Comparison of ENCODE assay signal across 8 cellular contexts in the genomic region with DNA sequence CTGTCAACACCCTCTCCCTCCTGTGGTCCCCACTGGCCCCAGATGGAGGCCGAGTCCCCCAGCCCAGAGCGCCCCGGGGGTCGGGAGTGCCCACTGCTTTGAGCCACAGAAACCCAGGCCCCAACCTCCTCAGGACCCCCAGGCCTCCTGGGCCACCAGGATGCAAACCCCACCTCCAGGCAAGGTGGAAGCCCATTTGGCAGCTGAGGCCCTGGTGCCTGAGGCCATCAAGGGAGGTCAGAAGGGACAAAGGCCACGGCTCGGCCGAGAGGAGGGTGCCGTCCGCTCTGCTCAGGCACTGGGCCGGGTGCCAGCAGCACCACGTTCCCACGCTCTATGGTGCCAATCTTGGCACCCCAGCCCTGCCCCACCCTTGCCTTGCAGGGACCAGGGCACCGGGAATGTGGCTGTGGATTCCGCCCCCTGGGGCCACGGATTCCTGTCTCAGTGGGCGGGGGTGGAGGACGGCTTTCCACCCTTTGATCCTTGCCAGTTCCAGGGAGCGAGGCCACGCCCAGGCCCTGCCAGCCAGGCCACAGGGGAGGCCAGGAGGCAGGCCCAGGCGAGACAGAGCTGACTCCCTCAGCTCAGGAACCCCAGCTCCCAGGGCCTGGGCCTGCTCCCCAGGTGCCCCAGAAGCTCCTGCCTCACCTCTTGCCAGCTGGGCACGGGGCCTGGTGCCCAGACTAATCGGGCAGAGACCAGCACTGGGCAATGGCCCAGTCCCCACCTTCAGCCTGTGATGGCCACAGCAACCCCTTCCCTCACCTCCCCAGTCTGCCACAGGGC. TPM values are rescaled to one million over a fixed set of nuclear protein-coding genes. Genes with fewer than 3 reads are reported as not detected.
DNase-seq lines count a peak whose midpoint lies in the region; ATAC-seq and TF ChIP-seq lines count a peak whose summit lies in the region.

No MANE protein-coding gene starts in this region.

- H3K4me3 ChIP-seq in RWPE2 (ENCODE audit: severe bottlenecking) (peak overlapping the region; percentile 50), sigmoid colon (peak overlapping the region in 2 of 4 donors; percentile 4 to 83)

- H3K27ac ChIP-seq in RWPE2 (ENCODE audit: poor library complexity, severe bottlenecking) (peak overlapping the region; percentile 96), sigmoid colon (peak overlapping the region; percentile 87 to 96 (median 92))

- CTCF ChIA-PET in GM10248 (lab: Yijun Ruan, JAX): interaction anchor here (1.1 to 8.8 kb wide), 10 partner anchors 10 to 390 kb away, joined by 3 to 140 read pairs (median 8); partner anchors contain the start of genes BRF1 and GPR132

- no peak for TF ChIP-seq EP300 in sigmoid colon (IDR thresholded peaks at IDR 0.05)

- H3K36me3 Mint-ChIP-seq in endothelial cell (ENCODE audit: low read depth, unreplicated experiment): peaks cover 8% of the 10 kb centered on the region
- H3K36me3 Mint-ChIP-seq in activated T-cell treated with anti-CD3 and anti-CD28 coated beads, Interleukin-2, amount 50 U/mL, for 4 hours (ENCODE audit: insufficient read depth): no peaks in the 10 kb centered on the region

- H3K9me3 Mint-ChIP-seq in endothelial cell (ENCODE audit: unreplicated experiment): no peaks in the 10 kb centered on the region
- no peaks in the 10 kb centered on the region for H3K9me3 Mint-ChIP-seq in activated T-cell treated with anti-CD3 and anti-CD28 coated beads, Interleukin-2, amount 50 U/mL, for 4 hours

- ATAC-seq in RWPE2 (ENCODE audit: low read depth) (peak; percentile 59), GM19395 (IDR thresholded peaks at IDR 0.05; ENCODE audit: unreplicated experiment) (no peak), GM19324 (IDR thresholded peaks at IDR 0.05; ENCODE audit: low FRiP score, unreplicated experiment) (no peak)
- ATAC-seq in activated T-cell treated with anti-CD3 and anti-CD28 coated beads, Interleukin-2, amount 50 U/mL, for 4 hours: no peak

- WGBS in sigmoid colon, 2 donors: 17 to 61% methylated on average over 22 of the region's 22 CpGs

- DNase-seq in GM10248 (ENCODE audit: extremely low spot score) (peak; percentile 16), RWPE2 (ENCODE audit: low spot score) (peak; percentile 100), cardiac septum (ENCODE audit: low spot score) (peak; percentile 90), sigmoid colon (peak; percentile 87), endothelial cell (ENCODE audit: low spot score) (no peak)
- no peak for DNase-seq in activated T-cell treated with anti-CD3 and anti-CD28 coated beads, Interleukin-2, amount 50 U/mL, for 4 hours

- H3K4me1 ChIP-seq in RWPE2 (ENCODE audit: insufficient read depth, poor library complexity, severe bottlenecking) (peaks cover 38% of the 10 kb centered on the region), sigmoid colon (peaks cover 0 to 69% (median 60%) of the 10 kb centered on the region in 4 donors)

- no peak for TF ChIP-seq CTCF in GM10248 (IDR thresholded peaks at IDR 0.05; ENCODE audit: control extremely low read depth, extremely low read depth, low read depth, missing control alignments)
- no peak for TF ChIP-seq CTCF in RWPE2 (IDR thresholded peaks at IDR 0.05; ENCODE audit: poor library complexity, severe bottlenecking)
- no peak for TF ChIP-seq CTCF in sigmoid colon (IDR thresholded peaks at IDR 0.05)
- no peak for TF ChIP-seq CTCF in endothelial cell (IDR thresholded peaks at IDR 0.05; ENCODE audit: unreplicated experiment)

- H3K27me3 ChIP-seq in RWPE2 (ENCODE audit: insufficient read depth, poor library complexity, severe bottlenecking) (no peaks in the 10 kb centered on the region), sigmoid colon (no peaks in the 10 kb centered on the region)

- H3K27ac Mint-ChIP-seq in endothelial cell (ENCODE audit: unreplicated experiment): no peak overlapping the region

- peaks cover 18% of the 10 kb centered on the region for H3K4me1 Mint-ChIP-seq in endothelial cell (ENCODE audit: unreplicated experiment)
- H3K4me1 Mint-ChIP-seq in activated T-cell treated with anti-CD3 and anti-CD28 coated beads, Interleukin-2, amount 50 U/mL, for 4 hours (ENCODE audit: low read depth): peaks cover 18% of the 10 kb centered on the region

- no peak for TF ChIP-seq POLR2A in sigmoid colon (IDR thresholded peaks at IDR 0.05)

- H3K36me3 ChIP-seq in RWPE2 (ENCODE audit: low read depth) (no peaks in the 10 kb centered on the region), sigmoid colon (no peaks in the 10 kb centered on the region)

- POLR2A ChIA-PET in GM10248 (lab: Yijun Ruan, JAX): no interaction called here

- intact Hi-C loops in cardiac septum (cut with DNase I) (loop anchor here (2.0 to 5.0 kb wide), 6 partner anchors 76 to 381 kb away; partner anchors contain the start of genes CRIP2, JAG2 and NUDT14), sigmoid colon (cut with DNase I) (loop anchor here (2.0 to 5.0 kb wide), 4 partner anchors 77 to 261 kb away; partner anchors contain the start of genes AHNAK2, BRF1 and JAG2)

- peaks cover 14% of the 10 kb centered on the region for H3K27me3 Mint-ChIP-seq in endothelial cell (ENCODE audit: unreplicated experiment)
- no peaks in the 10 kb centered on the region for H3K27me3 Mint-ChIP-seq in activated T-cell treated with anti-CD3 and anti-CD28 coated beads, Interleukin-2, amount 50 U/mL, for 4 hours (ENCODE audit: low read depth)

- H3K4me3 Mint-ChIP-seq in endothelial cell (ENCODE audit: unreplicated experiment): no peak overlapping the region
- H3K4me3 Mint-ChIP-seq in activated T-cell treated with anti-CD3 and anti-CD28 coated beads, Interleukin-2, amount 50 U/mL, for 4 hours: no peak overlapping the region

- H3K9me3 ChIP-seq in RWPE2 (ENCODE audit: severe bottlenecking) (no peaks in the 10 kb centered on the region), sigmoid colon (no peaks in the 10 kb centered on the region)

RNA-seq across cellular contexts. Expression of gene GPR132, which starts 26.3 kb away (rescaled TPM):
- 0.73 TPM for total RNA-seq in cardiac septum
- 1 to 10 TPM; 1.8 to 2.3 (median 2.0) TPM for total RNA-seq in sigmoid colon
- polyA plus RNA-seq in sigmoid colon: 1 to 10 TPM in 2 of 3 donors, under 1 TPM in 1; 0.60 to 8.4 (median 1.4) TPM
- total RNA-seq in endothelial cell (ENCODE audit: unreplicated experiment): not detected
- total RNA-seq in activated T-cell treated with anti-CD3 and anti-CD28 coated beads, Interleukin-2, amount 50 U/mL, for 4 hours: 10 to 100 TPM; 14.6 to 18.4 (median 16.8) TPM

Comparison
In these comparisons a context has a peak if more than half of its experiments do, and no peak if none do; other contexts are left out.
1. DNase-seq: peak in GM10248 (single experiment), RWPE2 (single experiment), cardiac septum (single experiment) and sigmoid colon (single experiment); none in endothelial cell (single experiment) and activated T-cell treated with anti-CD3 and anti-CD28 coated beads, Interleukin-2, amount 50 U/mL, for 4 hours (single experiment).